Comparison of ENCODE assay signal across 21 cellular contexts in genomic region chrX:626745-627509, GRCh38. TPM values are rescaled to one million over a fixed set of nuclear protein-coding genes. Genes with fewer than 3 reads are reported as not detected.
DNase-seq lines count a peak whose midpoint lies in the region; ATAC-seq and TF ChIP-seq lines count a peak whose summit lies in the region.
"Had no signal": no experiment of that assay in that cellular context is flagged by ENCODE, and none has a peak within 500 bp of the region (broad histone marks: within the 10 kb centered on the region; RNA-seq: fewer than 3 reads in every experiment).

No MANE protein-coding gene starts in this region.

- H3K9me3 Mint-ChIP-seq in endodermal cell: no peaks in the 10 kb centered on the region
- H3K9me3 Mint-ChIP-seq in activated naive CD8-positive, alpha-beta T cell treated with anti-CD3 and anti-CD28 coated beads for 36 hours: peaks cover 6% of the 10 kb centered on the region
- H3K9me3 Mint-ChIP-seq in CD4-positive, alpha-beta memory T cell: peaks cover 0 to 15% (median 4%) of the 10 kb centered on the region in 8 donors

- in situ Hi-C loops in KBM-7 (cut with MboI; ENCODE audit: low pct_unique_long_range_greater_than_20kb, low sequenced_read_pairs): no loop called here

- intact Hi-C loops in sigmoid colon (cut with DNase I): no loop called here
- intact Hi-C loops in CD4-positive, alpha-beta memory T cell (cut with micrococcal nuclease): no loop called here

- no peak overlapping the region for H3K9ac ChIP-seq in endodermal cell (ENCODE audit: extremely low read depth, low read length, poor library complexity, severe bottlenecking)

- no peak overlapping the region for H3K4me3 ChIP-seq in endodermal cell (ENCODE audit: low read length)
- H3K4me3 ChIP-seq in sigmoid colon: no peak overlapping the region
- no peak overlapping the region for H3K4me3 ChIP-seq in CD4-positive, alpha-beta memory T cell (ENCODE audit: low read length in 2 of 2)
- H3K4me3 ChIP-seq: colonic mucosa, gastroesophageal sphincter, lower lobe of right lung, suprapubic skin had no signal

- peaks cover 3% of the 10 kb centered on the region for H3K4me1 Mint-ChIP-seq in endodermal cell
- peaks cover 9% of the 10 kb centered on the region for H3K4me1 Mint-ChIP-seq in activated naive CD8-positive, alpha-beta T cell treated with anti-CD3 and anti-CD28 coated beads for 36 hours
- peaks cover 11 to 25% (median 19%) of the 10 kb centered on the region in 4 donors for H3K4me1 Mint-ChIP-seq in CD4-positive, alpha-beta memory T cell

- H3K27me3 ChIP-seq in endodermal cell (ENCODE audit: control insufficient read depth, insufficient read depth, low read length, poor library complexity, severe bottlenecking) (peaks cover 100% of the 10 kb centered on the region), sigmoid colon (peaks cover 11 to 62% (median 42%) of the 10 kb centered on the region in 3 donors)
- no peaks in the 10 kb centered on the region for H3K27me3 ChIP-seq in CD4-positive, alpha-beta memory T cell (ENCODE audit: insufficient read depth, low read length)

- H3K36me3 ChIP-seq in endodermal cell (ENCODE audit: control insufficient read depth, insufficient read depth, low read length): no peaks in the 10 kb centered on the region
- H3K36me3 ChIP-seq in sigmoid colon: no peaks in the 10 kb centered on the region
- no peaks in the 10 kb centered on the region for H3K36me3 ChIP-seq in CD4-positive, alpha-beta memory T cell (ENCODE audit: insufficient read depth, low read length)
- H3K36me3 ChIP-seq: colonic mucosa, gastroesophageal sphincter, lower lobe of right lung, suprapubic skin had no signal

- 11% methylated on average over 12 to 13 of the region's 13 CpGs for WGBS in endodermal cell (ENCODE audit: insufficient coverage in 1 of 2, insufficient read length in 1 of 2), 2 experiments
- 4 to 8% methylated on average over 13 of the region's 13 CpGs for WGBS in sigmoid colon, 2 donors

- peaks cover 98% of the 10 kb centered on the region for H3K27me3 Mint-ChIP-seq in endodermal cell (ENCODE audit: insufficient read depth)
- H3K27me3 Mint-ChIP-seq in activated naive CD8-positive, alpha-beta T cell treated with anti-CD3 and anti-CD28 coated beads for 36 hours: peaks cover 91% of the 10 kb centered on the region
- H3K27me3 Mint-ChIP-seq in CD4-positive, alpha-beta memory T cell: peaks cover 18 to 51% of the 10 kb centered on the region in 2 donors

- POLR2A ChIA-PET in CD4-positive, alpha-beta memory T cell (lab: Charles Lee; ENCODE audit: partially characterized antibody): no interaction called here

- CTCF ChIA-PET in CD4-positive, alpha-beta memory T cell (lab: Charles Lee; ENCODE audit: partially characterized antibody): no interaction called here

- no peak for TF ChIP-seq EP300 in sigmoid colon (IDR thresholded peaks at IDR 0.05)

- peak; percentile 83 for DNase-seq in EH (ENCODE audit: low read depth)
- DNase-seq in KBM-7: peak; percentile 35
- peak; percentile 53 for DNase-seq in endodermal cell
- peak; percentile 10 for DNase-seq in sigmoid colon
- DNase-seq in activated naive CD8-positive, alpha-beta T cell treated with anti-CD3 and anti-CD28 coated beads for 36 hours: no peak
- no peak for DNase-seq in CD4-positive, alpha-beta memory T cell
- DNase-seq: activated CD4-positive, CD25-positive, alpha-beta regulatory T cell; anterior cingulate cortex; CD4-positive, CD25-positive, alpha-beta regulatory T cell; colonic mucosa; Kasumi-1; lower lobe of right lung; natural killer cell; NCI-H1436; NCI-H446 had no signal

- H3K4me1 ChIP-seq in endodermal cell (ENCODE audit: control insufficient read depth, insufficient read depth, low read length): peaks cover 8% of the 10 kb centered on the region
- H3K4me1 ChIP-seq in sigmoid colon: peaks cover 0 to 12% (median 5%) of the 10 kb centered on the region in 4 donors
- H3K4me1 ChIP-seq in CD4-positive, alpha-beta memory T cell (ENCODE audit: insufficient read depth, low read length): no peaks in the 10 kb centered on the region
- H3K4me1 ChIP-seq: colonic mucosa, lower lobe of right lung had no signal

- no peak for TF ChIP-seq CTCF in endodermal cell (conservative IDR thresholded peaks at IDR 0.05)
- TF ChIP-seq CTCF in sigmoid colon (IDR thresholded peaks at IDR 0.05): no peak

- no peaks in the 10 kb centered on the region for H3K36me3 Mint-ChIP-seq in endodermal cell (ENCODE audit: low read depth)
- H3K36me3 Mint-ChIP-seq in activated naive CD8-positive, alpha-beta T cell treated with anti-CD3 and anti-CD28 coated beads for 36 hours: no peaks in the 10 kb centered on the region
- H3K36me3 Mint-ChIP-seq in CD4-positive, alpha-beta memory T cell: peaks cover 0 to 4% of the 10 kb centered on the region in 2 donors
- H3K36me3 Mint-ChIP-seq: CD4-positive, CD25-positive, alpha-beta regulatory T cell; natural killer cell had no signal

- TF ChIP-seq POLR2A in sigmoid colon (IDR thresholded peaks at IDR 0.05): no peak

- H3K27ac ChIP-seq in endodermal cell (ENCODE audit: low read depth, low read length) (no peak overlapping the region), sigmoid colon (no peak overlapping the region)
- H3K27ac ChIP-seq in CD4-positive, alpha-beta memory T cell (ENCODE audit: low read depth, low read length): no peak overlapping the region
- H3K27ac ChIP-seq: colonic mucosa, epithelial cell of prostate, gastroesophageal sphincter, lower lobe of right lung, suprapubic skin had no signal

- H3K9me3 ChIP-seq in endodermal cell (ENCODE audit: control insufficient read depth, low read length): peaks cover 6% of the 10 kb centered on the region
- H3K9me3 ChIP-seq in sigmoid colon: no peaks in the 10 kb centered on the region
- no peaks in the 10 kb centered on the region for H3K9me3 ChIP-seq in CD4-positive, alpha-beta memory T cell (ENCODE audit: control insufficient read depth in 1 of 2, low read length in 2 of 2)
- H3K9me3 ChIP-seq: colonic mucosa, gastroesophageal sphincter, lower lobe of right lung, suprapubic skin had no signal

- H3K27ac Mint-ChIP-seq in endodermal cell: no peak overlapping the region
- no peak overlapping the region for H3K27ac Mint-ChIP-seq in activated naive CD8-positive, alpha-beta T cell treated with anti-CD3 and anti-CD28 coated beads for 36 hours
- H3K27ac Mint-ChIP-seq in CD4-positive, alpha-beta memory T cell: peak overlapping the region in 1 of 7 donors; percentile 41
- H3K27ac Mint-ChIP-seq: natural killer cell had no signal

- no peak for ATAC-seq in HG02973 (IDR thresholded peaks at IDR 0.05; ENCODE audit: unreplicated experiment)
- ATAC-seq: gastroesophageal sphincter, lower lobe of right lung had no signal

- no peak overlapping the region for H3K4me3 Mint-ChIP-seq in endodermal cell
- no peak overlapping the region for H3K4me3 Mint-ChIP-seq in activated naive CD8-positive, alpha-beta T cell treated with anti-CD3 and anti-CD28 coated beads for 36 hours
- H3K4me3 Mint-ChIP-seq in CD4-positive, alpha-beta memory T cell: peak overlapping the region in 2 of 8 donors; percentile 7 to 15
- H3K4me3 Mint-ChIP-seq: CD4-positive, CD25-positive, alpha-beta regulatory T cell; natural killer cell had no signal

RNA-seq across cellular contexts. Expression of gene SHOX, which starts 3.7 kb away (rescaled TPM):
- not detected for total RNA-seq in endodermal cell
- 0.14 TPM for polyA plus RNA-seq in endodermal cell (2013, experiment 1 of 2)
- 0.37 TPM for polyA plus RNA-seq in endodermal cell (2013, experiment 2 of 2)
- total RNA-seq in sigmoid colon: under 1 TPM in 1 of 4 donors, not detected in 3; 0.41 TPM
- under 1 TPM; 0.06 to 0.60 (median 0.23) TPM for polyA plus RNA-seq in sigmoid colon
- not detected for total RNA-seq in activated naive CD8-positive, alpha-beta T cell treated with anti-CD3 and anti-CD28 coated beads for 36 hours
- total RNA-seq in CD4-positive, alpha-beta memory T cell: not detected
- polyA plus RNA-seq in CD4-positive, alpha-beta memory T cell: not detected
- total RNA-seq: CD4-positive, CD25-positive, alpha-beta regulatory T cell; G401; gastroesophageal sphincter; lower lobe of right lung; natural killer cell; renal cortical epithelial cell had no signal
- polyA plus RNA-seq: CD4-positive, CD25-positive, alpha-beta regulatory T cell had no signal

Comparison
In these comparisons a context has a peak if more than half of its experiments do, and no peak if none do; other contexts are left out.
1. DNase-seq: peak in EH (single experiment), KBM-7 (single experiment), endodermal cell (single experiment) and sigmoid colon (single experiment); none in activated naive CD8-positive, alpha-beta T cell treated with anti-CD3 and anti-CD28 coated beads for 36 hours (single experiment) and CD4-positive, alpha-beta memory T cell (0 of 5).